ENCODE assay signal across 4 cellular contexts in the genomic region with DNA sequence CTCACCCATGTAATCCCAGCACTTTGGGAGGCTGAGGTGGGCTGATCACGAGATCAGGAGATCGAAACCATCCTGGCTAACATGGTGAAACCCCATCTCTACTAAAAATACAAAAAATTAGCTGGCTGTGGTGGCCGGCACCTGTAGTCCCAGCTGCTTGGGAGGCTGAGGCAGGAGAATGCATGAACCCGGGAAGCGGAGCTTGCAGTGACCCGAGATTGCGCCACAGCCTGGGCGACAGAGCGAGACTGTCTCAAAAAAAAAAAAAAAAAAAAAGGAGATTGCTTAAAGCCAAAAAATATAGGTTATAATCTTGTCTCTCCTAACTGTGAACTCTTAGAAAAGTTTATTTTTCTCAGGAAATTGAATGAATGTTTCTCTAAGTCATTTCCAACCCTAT. TPM values are rescaled to one million over a fixed set of nuclear protein-coding genes. Genes with fewer than 3 reads are reported as not detected.
"Had no signal": no experiment of that assay in that cellular context is flagged by ENCODE, and none has a peak within 500 bp of the region (broad histone marks: within the 10 kb centered on the region; RNA-seq: fewer than 3 reads in every experiment).

No MANE protein-coding gene starts in this region.

RNA-seq across cellular contexts. Expression of a gene that starts 11.7 kb away (rescaled TPM):
- total RNA-seq: H9, HT-29 had no signal
- polyA plus RNA-seq: GM23338, IgD-negative memory B cell had no signal
